In the genomic region with DNA sequence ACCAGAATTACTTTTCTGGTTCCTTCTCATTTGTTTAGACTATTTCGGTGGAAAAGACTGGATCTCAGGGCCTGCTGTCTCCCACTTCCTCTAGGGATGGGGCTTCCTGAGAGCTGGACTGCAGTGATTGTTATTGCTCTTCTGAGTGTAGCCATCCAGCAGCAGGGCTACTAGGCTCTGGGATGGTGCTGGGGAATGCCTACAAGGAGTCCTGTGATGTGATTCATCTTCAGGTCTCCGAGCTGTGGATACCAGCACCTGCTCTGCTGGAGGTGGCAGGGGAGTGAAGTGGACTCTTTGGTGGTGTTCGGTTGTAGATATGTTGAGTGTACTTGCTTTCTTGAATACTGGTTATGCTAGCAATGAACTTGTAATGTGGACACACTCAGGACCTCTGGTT, we compare ENCODE assay signal across 11 cellular contexts. TPM values are rescaled to one million over a fixed set of nuclear protein-coding genes. Genes with fewer than 3 reads are reported as not detected.
A peak's percentile ranks its signal among the peaks of the same experiment; 100 is the strongest.
DNase-seq lines count a peak whose midpoint lies in the region; ATAC-seq and TF ChIP-seq lines count a peak whose summit lies in the region.
"Had no signal": no experiment of that assay in that cellular context is flagged by ENCODE, and none has a peak within 500 bp of the region (broad histone marks: within the 10 kb centered on the region; RNA-seq: fewer than 3 reads in every experiment).

No MANE protein-coding gene starts in this region.

- H3K36me3 Mint-ChIP-seq in activated naive CD4-positive, alpha-beta T cell treated with anti-CD3 and anti-CD28 coated beads, Interleukin-2, amount 10 ng/mL, durations not matched to agents 7 days and 5 days = peaks cover 78% of the 10 kb centered on the region
- peaks cover 87% of the 10 kb centered on the region for H3K36me3 Mint-ChIP-seq in activated CD8-positive, alpha-beta T cell treated with anti-CD3 and anti-CD28 coated beads, Interleukin-2, amount 10 ng/mL, durations not matched to agents 7 days and 5 days (ENCODE audit: low read depth)

- DNase-seq in activated naive CD4-positive, alpha-beta T cell treated with anti-CD3 and anti-CD28 coated beads, Interleukin-2, amount 10 ng/mL, durations not matched to agents 7 days and 5 days = no peak
- DNase-seq in activated naive CD4-positive, alpha-beta T cell (lab: John Stamatoyannopoulos, UW) = no peak
- no peak for DNase-seq in activated CD8-positive, alpha-beta T cell treated with anti-CD3 and anti-CD28 coated beads, Interleukin-2, amount 10 ng/mL, durations not matched to agents 7 days and 5 days
- DNase-seq in glomerular visceral epithelial cell (ENCODE audit: extremely low spot score) = peak; percentile 23
- no peak for DNase-seq in stimulated activated naive CD8-positive, alpha-beta T cell treated with anti-CD3 and anti-CD28 coated beads, Interleukin-15, amount 100 ng/mL, for 72 hours
- DNase-seq in GM20000 (ENCODE audit: low spot score) = no peak
- DNase-seq: cortex of kidney, NCI-H1417 had no signal

- no peaks in the 10 kb centered on the region for H3K27me3 Mint-ChIP-seq in activated naive CD4-positive, alpha-beta T cell treated with anti-CD3 and anti-CD28 coated beads, Interleukin-2, amount 10 ng/mL, durations not matched to agents 7 days and 5 days
- no peaks in the 10 kb centered on the region for H3K27me3 Mint-ChIP-seq in activated CD8-positive, alpha-beta T cell treated with anti-CD3 and anti-CD28 coated beads, Interleukin-2, amount 10 ng/mL, durations not matched to agents 7 days and 5 days (ENCODE audit: low read depth)
- H3K27me3 Mint-ChIP-seq in stimulated activated naive CD8-positive, alpha-beta T cell treated with anti-CD3 and anti-CD28 coated beads, Interleukin-15, amount 100 ng/mL, for 72 hours = no peaks in the 10 kb centered on the region

- POLR2A ChIA-PET in activated CD8-positive, alpha-beta T cell treated with anti-CD3 and anti-CD28 coated beads, Interleukin-2, amount 10 ng/mL, durations not matched to agents 7 days and 5 days (lab: Charles Lee) = no interaction called here

- peak overlapping the region; percentile 78 for H3K27ac Mint-ChIP-seq in activated naive CD4-positive, alpha-beta T cell treated with anti-CD3 and anti-CD28 coated beads, Interleukin-2, amount 10 ng/mL, durations not matched to agents 7 days and 5 days
- peak overlapping the region; percentile 85 for H3K27ac Mint-ChIP-seq in activated CD8-positive, alpha-beta T cell treated with anti-CD3 and anti-CD28 coated beads, Interleukin-2, amount 10 ng/mL, durations not matched to agents 7 days and 5 days
- peak overlapping the region in 1 of 2 donors; percentile 92 for H3K27ac Mint-ChIP-seq in stimulated activated naive CD8-positive, alpha-beta T cell treated with anti-CD3 and anti-CD28 coated beads, Interleukin-15, amount 100 ng/mL, for 72 hours
- H3K27ac Mint-ChIP-seq: mesothelial cell of epicardium had no signal

- peaks cover 20% of the 10 kb centered on the region for H3K9me3 Mint-ChIP-seq in activated naive CD4-positive, alpha-beta T cell treated with anti-CD3 and anti-CD28 coated beads, Interleukin-2, amount 10 ng/mL, durations not matched to agents 7 days and 5 days
- peaks cover 21% of the 10 kb centered on the region for H3K9me3 Mint-ChIP-seq in activated CD8-positive, alpha-beta T cell treated with anti-CD3 and anti-CD28 coated beads, Interleukin-2, amount 10 ng/mL, durations not matched to agents 7 days and 5 days (ENCODE audit: insufficient read depth)
- H3K9me3 Mint-ChIP-seq in stimulated activated naive CD8-positive, alpha-beta T cell treated with anti-CD3 and anti-CD28 coated beads, Interleukin-15, amount 100 ng/mL, for 72 hours = peaks cover 19 to 26% of the 10 kb centered on the region in 2 donors

- no peak for ATAC-seq in activated CD8-positive, alpha-beta T cell treated with anti-CD3 and anti-CD28 coated beads, Interleukin-2, amount 10 ng/mL, durations not matched to agents 7 days and 5 days
- ATAC-seq in stimulated activated naive CD8-positive, alpha-beta T cell treated with anti-CD3 and anti-CD28 coated beads, Interleukin-15, amount 100 ng/mL, for 72 hours = peak; percentile 1
- ATAC-seq in GM18861 (IDR thresholded peaks at IDR 0.05; ENCODE audit: unreplicated experiment) = no peak
- ATAC-seq in HG03135 (IDR thresholded peaks at IDR 0.05; ENCODE audit: unreplicated experiment) = no peak

- peaks cover 55% of the 10 kb centered on the region for H3K4me1 Mint-ChIP-seq in activated naive CD4-positive, alpha-beta T cell treated with anti-CD3 and anti-CD28 coated beads, Interleukin-2, amount 10 ng/mL, durations not matched to agents 7 days and 5 days
- H3K4me1 Mint-ChIP-seq in activated CD8-positive, alpha-beta T cell treated with anti-CD3 and anti-CD28 coated beads, Interleukin-2, amount 10 ng/mL, durations not matched to agents 7 days and 5 days (ENCODE audit: low read depth) = peaks cover 66% of the 10 kb centered on the region
- peaks cover 81% of the 10 kb centered on the region for H3K4me1 Mint-ChIP-seq in stimulated activated naive CD8-positive, alpha-beta T cell treated with anti-CD3 and anti-CD28 coated beads, Interleukin-15, amount 100 ng/mL, for 72 hours

- no peak overlapping the region for H3K4me3 Mint-ChIP-seq in activated naive CD4-positive, alpha-beta T cell treated with anti-CD3 and anti-CD28 coated beads, Interleukin-2, amount 10 ng/mL, durations not matched to agents 7 days and 5 days
- peak overlapping the region; percentile 24 for H3K4me3 Mint-ChIP-seq in activated CD8-positive, alpha-beta T cell treated with anti-CD3 and anti-CD28 coated beads, Interleukin-2, amount 10 ng/mL, durations not matched to agents 7 days and 5 days
- H3K4me3 Mint-ChIP-seq in stimulated activated naive CD8-positive, alpha-beta T cell treated with anti-CD3 and anti-CD28 coated beads, Interleukin-15, amount 100 ng/mL, for 72 hours = peak overlapping the region; percentile 74 to 77
- H3K4me3 Mint-ChIP-seq: mesothelial cell of epicardium had no signal

- CTCF ChIA-PET in activated naive CD4-positive, alpha-beta T cell treated with anti-CD3 and anti-CD28 coated beads, Interleukin-2, amount 10 ng/mL, durations not matched to agents 7 days and 5 days (lab: Charles Lee) = no interaction called here
- CTCF ChIA-PET in activated CD8-positive, alpha-beta T cell treated with anti-CD3 and anti-CD28 coated beads, Interleukin-2, amount 10 ng/mL, durations not matched to agents 7 days and 5 days (lab: Charles Lee) = no interaction called here

- no peak for TF ChIP-seq CTCF in GM20000 (IDR thresholded peaks at IDR 0.05; ENCODE audit: extremely low read depth, missing control alignments)

RNA-seq across cellular contexts. Expression of a gene that starts 42.7 kb away (rescaled TPM):
- total RNA-seq in activated CD8-positive, alpha-beta T cell treated with anti-CD3 and anti-CD28 coated beads, Interleukin-2, amount 10 ng/mL, durations not matched to agents 7 days and 5 days = 10 to 100 TPM; 57.3 to 57.4 TPM
